ENCODE assay signal across 21 cellular contexts in the genomic region with DNA sequence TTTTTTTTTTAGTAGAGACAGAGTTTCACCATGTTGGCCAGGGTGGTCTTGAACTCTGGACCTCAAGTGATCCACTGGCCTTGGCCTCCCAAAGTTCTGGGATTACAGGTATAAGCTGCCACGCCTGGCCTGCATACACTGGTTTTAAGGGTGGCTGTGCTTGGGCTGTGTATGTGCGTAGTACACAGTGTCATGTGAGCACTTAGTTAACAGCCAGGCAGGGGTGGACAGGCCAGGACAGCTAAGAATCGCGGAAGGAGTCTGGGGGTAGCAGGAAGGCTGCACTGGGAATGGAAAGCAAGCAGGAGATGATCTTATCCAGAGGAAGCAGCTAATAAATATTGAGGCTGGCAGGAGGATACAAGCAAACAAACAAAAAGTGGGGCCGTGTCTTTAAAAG.
"Had no signal": no experiment of that assay in that cellular context is flagged by ENCODE, and none has a peak within 500 bp of the region (broad histone marks: within the 10 kb centered on the region; RNA-seq: fewer than 3 reads in every experiment).

No MANE protein-coding gene starts in this region.

- H3K4me2 ChIP-seq: smooth muscle cell had no signal

- H3K4me3 ChIP-seq: coronary artery, heart left ventricle, left ventricle myocardium inferior, lower lobe of right lung, right atrium auricular region, smooth muscle cell, suprapubic skin, thyroid gland, upper lobe of left lung, vagina had no signal

- H3K4me3 Mint-ChIP-seq: endodermal cell, memory B cell, mesothelial cell of epicardium had no signal

- H3K36me3 ChIP-seq: heart left ventricle, left ventricle myocardium inferior, lower lobe of right lung, neutrophil, right atrium auricular region, suprapubic skin, thyroid gland, upper lobe of left lung, vagina had no signal

- DNase-seq: effector CD4-positive, alpha-beta T cell; endodermal cell; erythroblast; foreskin keratinocyte; heart left ventricle; hypothalamus; left ventricle myocardium inferior; lower lobe of right lung; posterior cingulate gyrus; stimulated activated CD4-positive, alpha-beta T cell treated with anti-CD3 and anti-CD28 coated beads, Interleukin-2, amount 100 ng/mL, for 48 hours; stimulated activated naive CD8-positive, alpha-beta T cell treated with anti-CD3 and anti-CD28 coated beads, Interleukin-15, Interleukin-2, amounts not matched to agents 100 U/mL and 50 U/mL, for 24 hours; thyroid gland; upper lobe of left lung had no signal

- H3K27ac Mint-ChIP-seq: endodermal cell, memory B cell, mesothelial cell of epicardium had no signal

- H3K9me3 ChIP-seq: heart left ventricle, left ventricle myocardium inferior, lower lobe of right lung, neutrophil, right atrium auricular region, suprapubic skin, thyroid gland, upper lobe of left lung, vagina had no signal

- H3K4me1 ChIP-seq: foreskin keratinocyte, left ventricle myocardium inferior, right atrium auricular region, thyroid gland had no signal

- H3K4me1 Mint-ChIP-seq: memory B cell, mesothelial cell of epicardium had no signal

- H3K9me3 Mint-ChIP-seq: endodermal cell, memory B cell, mesothelial cell of epicardium had no signal

- H3K27ac ChIP-seq: coronary artery, foreskin keratinocyte, heart left ventricle, left ventricle myocardium inferior, lower lobe of right lung, neutrophil, right atrium auricular region, suprapubic skin, thyroid gland, vagina had no signal

- H3K27me3 ChIP-seq: foreskin keratinocyte, heart left ventricle, neutrophil, right atrium auricular region, suprapubic skin, thyroid gland, upper lobe of left lung, vagina had no signal

- H3K27me3 Mint-ChIP-seq: memory B cell had no signal

- ATAC-seq: foreskin keratinocyte; lower lobe of right lung; stimulated activated naive CD8-positive, alpha-beta T cell treated with anti-CD3 and anti-CD28 coated beads, Interleukin-15, Interleukin-2, amounts not matched to agents 100 U/mL and 50 U/mL, for 24 hours had no signal
